In genomic region chr11:57562596-57562995, GRCh38 we compare ENCODE assay signal across 16 cellular contexts. TPM values are rescaled to one million over a fixed set of nuclear protein-coding genes. Genes with fewer than 3 reads are reported as not detected.
DNase-seq lines count a peak whose midpoint lies in the region; ATAC-seq, FAIRE-seq and TF ChIP-seq lines count a peak whose summit lies in the region.
"Had no signal": no experiment of that assay in that cellular context is flagged by ENCODE, and none has a peak within 500 bp of the region (broad histone marks: within the 10 kb centered on the region; RNA-seq: fewer than 3 reads in every experiment).

No MANE protein-coding gene starts in this region.

- no peak overlapping the region for H3K4me3 Mint-ChIP-seq in stimulated activated naive CD8-positive, alpha-beta T cell treated with anti-CD3 and anti-CD28 coated beads, Interleukin-15, Interleukin-2, amounts not matched to agents 100 ng/mL and 50 ng/mL, for 24 hours
- H3K4me3 Mint-ChIP-seq in stimulated activated naive CD8-positive, alpha-beta T cell treated with anti-CD3 and anti-CD28 coated beads, Interleukin-15, amount 100 ng/mL, for 72 hours: peak overlapping the region; percentile 12 to 39

- H2AK5ac ChIP-seq in H1 (ENCODE audit: low read depth, low read length): no peak overlapping the region

- no peak overlapping the region for H3K14ac ChIP-seq in H1 (ENCODE audit: insufficient read length)

- H2BK15ac ChIP-seq in H1 (ENCODE audit: low read length): no peak overlapping the region

- H3K36me3 ChIP-seq in OCI-LY7 (ENCODE audit: insufficient read depth, low read length) (peaks cover 16% of the 10 kb centered on the region), H1 (ENCODE audit: control insufficient read depth in 2 of 4, insufficient read depth in 4 of 4, low read length in 3 of 4) (peaks cover 2 to 11% (median 5%) of the 10 kb centered on the region in 4 experiments; a peak in 4 of 8 replicates), adrenal gland (replicated peaks in 1 of 2) (peaks cover 0 to 24% of the 10 kb centered on the region in 2 donors)

- ATAC-seq in stimulated activated naive CD8-positive, alpha-beta T cell treated with anti-CD3 and anti-CD28 coated beads, Interleukin-15, Interleukin-2, amounts not matched to agents 100 U/mL and 50 U/mL, for 24 hours: no peak
- ATAC-seq in stimulated activated naive CD8-positive, alpha-beta T cell treated with anti-CD3 and anti-CD28 coated beads, Interleukin-15, amount 100 ng/mL, for 72 hours: no peak
- ATAC-seq in HG03045 (IDR thresholded peaks at IDR 0.05; ENCODE audit: unreplicated experiment) (no peak), GM19328 (IDR thresholded peaks at IDR 0.05; ENCODE audit: unreplicated experiment) (no peak)

- peak overlapping the region; percentile 22; the same call in 1 of the 2 replicates for H2BK5ac ChIP-seq in H1 (ENCODE audit: low read depth, low read length)

- peaks cover 13% of the 10 kb centered on the region for H3K4me1 ChIP-seq in OCI-LY7 (ENCODE audit: insufficient read depth, low read length, poor library complexity, severe bottlenecking)
- H3K4me1 ChIP-seq in H1 (replicated peaks in 1 of 4; ENCODE audit: control insufficient read depth in 3 of 4, insufficient read depth in 4 of 4, low read length in 3 of 4): peaks cover 4 to 7% (median 4%) of the 10 kb centered on the region in 4 experiments; a peak in 6 of 7 replicates
- H3K4me1 ChIP-seq in adrenal gland (replicated peaks in 1 of 2): peaks cover 8 to 13% of the 10 kb centered on the region in 2 donors
- H3K4me1 ChIP-seq: HAP-1, parathyroid adenoma had no signal

- no peaks in the 10 kb centered on the region for H3K79me1 ChIP-seq in H1 (ENCODE audit: low read depth, low read length)

- DNase-seq in stimulated activated naive CD8-positive, alpha-beta T cell treated with anti-CD3 and anti-CD28 coated beads, Interleukin-15, Interleukin-2, amounts not matched to agents 100 U/mL and 50 U/mL, for 24 hours: no peak
- DNase-seq in OCI-LY7 (ENCODE audit: low spot score) (no peak), H1 (ENCODE audit: low read depth in 1 of 2, low spot score in 2 of 2) (no peak), adrenal gland (no peak)
- no peak for DNase-seq in stimulated activated naive CD8-positive, alpha-beta T cell treated with anti-CD3 and anti-CD28 coated beads, Interleukin-15, amount 100 ng/mL, for 72 hours
- DNase-seq: C1 segment of cervical spinal cord, cortex of kidney, NCI-H226, T-helper 9 cell had no signal

- TF ChIP-seq RAD21 in H1 (IDR thresholded peaks at IDR 0.05 in 1 of 2, conservative IDR thresholded peaks at IDR 0.05 in 1 of 2; ENCODE audit: low read depth in 2 of 2, low read length in 2 of 2): peak; percentile 73 to 79

- 0 out of 2 replicates have a peak overlapping the region, but pooled peaks have one; percentile 10 for H2BK12ac ChIP-seq in H1 (ENCODE audit: low read depth, low read length)

- TF ChIP-seq CTCF in OCI-LY7 (conservative IDR thresholded peaks at IDR 0.05; ENCODE audit: low read length) (peak; percentile 42), H1 (IDR thresholded peaks at IDR 0.05; ENCODE audit: control extremely low read depth in 1 of 3, insufficient read depth in 1 of 3, low read depth in 1 of 3, low read length in 3 of 3) (peak in 2 of 3 experiments; percentile 54 to 57; a peak in 3 of 4 replicates), adrenal gland (IDR thresholded peaks at IDR 0.05) (no peak)

- H3K27me3 ChIP-seq in H1 (replicated peaks in 1 of 4; ENCODE audit: control insufficient read depth in 3 of 4, extremely low read depth in 1 of 4, insufficient read depth in 3 of 4, low read length in 3 of 4) (no peaks in the 10 kb centered on the region), adrenal gland (no peaks in the 10 kb centered on the region)

- no peaks in the 10 kb centered on the region for H3K9me2 ChIP-seq in OCI-LY7 (ENCODE audit: insufficient read depth, low read length)

- H4K5ac ChIP-seq in H1 (ENCODE audit: insufficient read length, low read depth, low read length): no peak overlapping the region

- no peaks in the 10 kb centered on the region for H3K9me3 ChIP-seq in OCI-LY7 (ENCODE audit: low read length)
- no peaks in the 10 kb centered on the region for H3K9me3 ChIP-seq in H1 (ENCODE audit: insufficient read depth in 2 of 2, low read depth in 1 of 2, low read length in 1 of 2)
- H3K9me3 ChIP-seq in adrenal gland (replicated peaks in 1 of 3): no peaks in the 10 kb centered on the region
- H3K9me3 ChIP-seq: HAP-1, thoracic aorta had no signal

- no peak overlapping the region for H3K9ac ChIP-seq in H1 (replicated peaks in 1 of 4; ENCODE audit: extremely low read depth in 1 of 4, low read depth in 3 of 4, low read length in 3 of 4)
- H3K9ac ChIP-seq: parathyroid adenoma had no signal

- H3K4me3 ChIP-seq in OCI-LY7 (ENCODE audit: low read depth, low read length, poor library complexity, severe bottlenecking): no peak overlapping the region
- no peak overlapping the region for H3K4me3 ChIP-seq in H1 (ENCODE audit: extremely low read depth in 1 of 4, insufficient read depth in 2 of 4, low read depth in 3 of 4, low read length in 4 of 4)
- no peak overlapping the region for H3K4me3 ChIP-seq in adrenal gland
- H3K4me3 ChIP-seq: HAP-1, thoracic aorta had no signal

- no peak overlapping the region for H3K23ac ChIP-seq in H1 (ENCODE audit: insufficient read length)

- no peak overlapping the region for H3K56ac ChIP-seq in H1 (replicated peaks; ENCODE audit: insufficient read length, low read depth, low read length)

- no peak overlapping the region for H2BK120ac ChIP-seq in H1 (replicated peaks; ENCODE audit: low read depth, low read length)

- intact Hi-C loops in OCI-LY7 (cut with micrococcal nuclease; ENCODE audit: unreplicated experiment) (no loop called here), adrenal gland (cut with DNase I) (no loop called here)

- H3K27me3 Mint-ChIP-seq in stimulated activated naive CD8-positive, alpha-beta T cell treated with anti-CD3 and anti-CD28 coated beads, Interleukin-15, Interleukin-2, amounts not matched to agents 100 ng/mL and 50 ng/mL, for 24 hours: no peaks in the 10 kb centered on the region
- no peaks in the 10 kb centered on the region for H3K27me3 Mint-ChIP-seq in stimulated activated naive CD8-positive, alpha-beta T cell treated with anti-CD3 and anti-CD28 coated beads, Interleukin-15, amount 100 ng/mL, for 72 hours

- H3K79me2 ChIP-seq in OCI-LY7 (ENCODE audit: insufficient read depth, low read depth, low read length) (peaks cover 16% of the 10 kb centered on the region; the same call in 1 of the 2 replicates), H1 (ENCODE audit: control insufficient read depth in 1 of 2, insufficient read depth in 2 of 2, low read length in 2 of 2) (peaks cover 0 to 29% of the 10 kb centered on the region in 2 experiments; a peak in 2 of 4 replicates)
- H3K79me2 ChIP-seq: parathyroid adenoma had no signal

- no peak overlapping the region for H4K91ac ChIP-seq in H1 (replicated peaks; ENCODE audit: insufficient read length, low read length)

- peak overlapping the region; percentile 51; the same call in 1 of the 2 replicates for H3K18ac ChIP-seq in H1 (ENCODE audit: extremely low read depth, low read length)

- H3K27ac Mint-ChIP-seq in stimulated activated naive CD8-positive, alpha-beta T cell treated with anti-CD3 and anti-CD28 coated beads, Interleukin-15, Interleukin-2, amounts not matched to agents 100 ng/mL and 50 ng/mL, for 24 hours: peak overlapping the region; percentile 54
- H3K27ac Mint-ChIP-seq in stimulated activated naive CD8-positive, alpha-beta T cell treated with anti-CD3 and anti-CD28 coated beads, Interleukin-15, amount 100 ng/mL, for 72 hours: peak overlapping the region; percentile 81 to 96

- H3K4me1 Mint-ChIP-seq in stimulated activated naive CD8-positive, alpha-beta T cell treated with anti-CD3 and anti-CD28 coated beads, Interleukin-15, Interleukin-2, amounts not matched to agents 100 ng/mL and 50 ng/mL, for 24 hours (ENCODE audit: low read depth): peaks cover 54% of the 10 kb centered on the region
- H3K4me1 Mint-ChIP-seq in stimulated activated naive CD8-positive, alpha-beta T cell treated with anti-CD3 and anti-CD28 coated beads, Interleukin-15, amount 100 ng/mL, for 72 hours: peaks cover 57% of the 10 kb centered on the region

- peak; percentile 65 for FAIRE-seq in H1 (lab: Jason Lieb, UNC)

- POLR2A ChIA-PET in OCI-LY7 (lab: Charles Lee) (no interaction called here), H1 (lab: Charles Lee; ENCODE audit: partially characterized antibody) (interaction anchor here (0.7 to 7.1 kb wide), 5 partner anchors 15 to 89 kb away, joined by 3 to 95 read pairs (median 4); partner anchors contain the start of gene YPEL4)

- BruUV-seq in OCI-LY7 (replicated peaks; lab: Mats Ljungman, UMichigan): no TSS peak

- H4K20me1 ChIP-seq in OCI-LY7 (ENCODE audit: insufficient read depth, low read length): no peaks in the 10 kb centered on the region
- H4K20me1 ChIP-seq in H1 (replicated peaks in 1 of 2; ENCODE audit: control insufficient read depth in 1 of 2, insufficient read depth in 2 of 2, low read length in 2 of 2): peaks cover 0 to 3% of the 10 kb centered on the region in 2 experiments

- no peak for TF ChIP-seq EP300 in H1 (IDR thresholded peaks at IDR 0.05; ENCODE audit: borderline replicate concordance in 1 of 2, low read depth in 2 of 2, low read length in 2 of 2)

- H3K27ac ChIP-seq in OCI-LY7 (ENCODE audit: low read depth, low read length, poor library complexity, severe bottlenecking) (no peak overlapping the region), H1 (ENCODE audit: low read depth, low read length) (no peak overlapping the region), adrenal gland (peak overlapping the region in 1 of 5 donors; percentile 11)
- H3K27ac ChIP-seq: parathyroid adenoma, thoracic aorta had no signal

- no peak overlapping the region for H3K4me2 ChIP-seq in OCI-LY7 (ENCODE audit: low read length)
- H3K4me2 ChIP-seq in H1 (ENCODE audit: insufficient read depth in 1 of 2, low read depth in 2 of 2, low read length in 2 of 2): no peak overlapping the region

- H4K8ac ChIP-seq in H1 (ENCODE audit: extremely low read depth, insufficient read depth, low read length): no peak overlapping the region

- peaks cover 6% of the 10 kb centered on the region; the same call in 1 of the 2 replicates for H3K23me2 ChIP-seq in H1 (ENCODE audit: low read depth, low read length)

- peaks cover 45% of the 10 kb centered on the region for H3K36me3 Mint-ChIP-seq in stimulated activated naive CD8-positive, alpha-beta T cell treated with anti-CD3 and anti-CD28 coated beads, Interleukin-15, Interleukin-2, amounts not matched to agents 100 ng/mL and 50 ng/mL, for 24 hours (ENCODE audit: low read depth)

- no peaks in the 10 kb centered on the region for H3K9me3 Mint-ChIP-seq in stimulated activated naive CD8-positive, alpha-beta T cell treated with anti-CD3 and anti-CD28 coated beads, Interleukin-15, Interleukin-2, amounts not matched to agents 100 ng/mL and 50 ng/mL, for 24 hours
- H3K9me3 Mint-ChIP-seq in stimulated activated naive CD8-positive, alpha-beta T cell treated with anti-CD3 and anti-CD28 coated beads, Interleukin-15, amount 100 ng/mL, for 72 hours: no peaks in the 10 kb centered on the region

- 85% methylated on average over 4 of the region's 4 CpGs; no CpG with 5 or more reads in 1 of the 2 experiments for WGBS in H1 (ENCODE audit: extremely low coverage in 1 of 2, insufficient coverage in 1 of 2, insufficient read length in 1 of 2, insufficient replicate concordance in 2 of 2, low coverage in 1 of 2, low lambda C conversion rate in 2 of 2, missing lambda C conversion rate in 1 of 2), 2 experiments
- 68 to 92% (median 76%) methylated on average over 4 of the region's 4 CpGs for WGBS in adrenal gland, 4 donors

- CTCF ChIA-PET in OCI-LY7 (lab: Charles Lee; ENCODE audit: unreplicated experiment) (no interaction called here), H1 (lab: Charles Lee; ENCODE audit: partially characterized antibody) (interaction anchor here (0.6 to 4.9 kb wide), 25 partner anchors 9 to 227 kb away, joined by 3 to 41 read pairs (median 4); partner anchors contain the start of genes SSRP1 and TIMM10)

- TF ChIP-seq POLR2A in H1 (IDR thresholded peaks at IDR 0.05; ENCODE audit: control extremely low read depth in 1 of 2, low read depth in 2 of 2, low read length in 2 of 2): no peak
- TF ChIP-seq POLR2A in adrenal gland (IDR thresholded peaks at IDR 0.05): no peak

- no peak overlapping the region for H2BK20ac ChIP-seq in H1 (ENCODE audit: low read length)

- no peak overlapping the region for H3K4ac ChIP-seq in H1 (replicated peaks; ENCODE audit: insufficient read length, low read depth, low read length)

- H2AFZ ChIP-seq in OCI-LY7 (ENCODE audit: low read length): no peak overlapping the region
- no peak overlapping the region for H2AFZ ChIP-seq in H1 (ENCODE audit: low read length)
- H2AFZ ChIP-seq: parathyroid adenoma had no signal

RNA-seq across cellular contexts. Expression of gene UBE2L6, which starts 4.9 kb away (rescaled TPM):
- 64.7 and 68.9 TPM in 2 replicates for total RNA-seq in OCI-LY7 (2014; rRNA removed; shearing (Covaris generic))
- total RNA-seq in OCI-LY7 (2022) (51.7 and 56.1 TPM in 2 replicates), adrenal gland (100 to 1,000 TPM in 2 of 8 donors, 10 to 100 TPM in 6; 38.7 to 108 (median 83.0) TPM)
- total RNA-seq in H1 (2021; fragmentation: NEBNext Ultra II Directional; extraction: Animal tissue kit (Norgen Biotek cat#: 25700)): 67.8 and 68.1 TPM in 2 replicates
- polyA plus RNA-seq in H1 (2011; rRNA removed) (89.2 and 94.8 TPM in 2 replicates), adrenal gland (10 to 100 TPM; 38.0 to 89.4 (median 38.2) TPM)
- polyA plus RNA-seq in H1 (2011; cell fraction: cytosol; rRNA removed): 92.7 TPM
- 76.4 TPM for polyA plus RNA-seq in H1 (2011; cell fraction: nucleus; rRNA removed)
- polyA plus RNA-seq in H1 (2012, experiment 1 of 2): 85.5 to 104 TPM (median 94.8 TPM) in 4 replicates
- 94.0 TPM for polyA plus RNA-seq in H1 (2012, experiment 2 of 2)
- polyA plus RNA-seq in H1 (2013, experiment 1 of 2): 54.7 TPM
- polyA plus RNA-seq in H1 (2013, experiment 2 of 2): 57.9 TPM
- 95.5 and 96.0 TPM in 2 replicates for polyA minus RNA-seq in H1 (2011; rRNA and poly(A)+ RNA removed)
- 37.5 TPM for polyA minus RNA-seq in H1 (2011; cell fraction: cytosol; rRNA and poly(A)+ RNA removed)
- 32.1 TPM for polyA minus RNA-seq in H1 (2011; cell fraction: nucleus; rRNA and poly(A)+ RNA removed)

RNA-seq across cellular contexts. Expression of gene SMTNL1, which starts 25.2 kb away (rescaled TPM):
- total RNA-seq in OCI-LY7 (2014; rRNA removed; shearing (Covaris generic)): not detected in 2 replicates
- not detected in 2 replicates for total RNA-seq in OCI-LY7 (2022)
- total RNA-seq in H1 (2021; fragmentation: NEBNext Ultra II Directional; extraction: Animal tissue kit (Norgen Biotek cat#: 25700)): not detected in 2 replicates
- polyA plus RNA-seq in H1 (2011; rRNA removed): 0.13 and 0.18 TPM in 2 replicates
- polyA plus RNA-seq in H1 (2011; cell fraction: cytosol; rRNA removed): 0.22 TPM
- 0.23 TPM for polyA plus RNA-seq in H1 (2011; cell fraction: nucleus; rRNA removed)
- polyA plus RNA-seq in H1 (2012, experiment 1 of 2): 0.31 to 0.55 TPM (median 0.44 TPM) in 4 replicates
- polyA plus RNA-seq in H1 (2012, experiment 2 of 2): 0.26 TPM
- polyA plus RNA-seq in H1 (2013, experiment 1 of 2): 0.24 TPM
- polyA plus RNA-seq in H1 (2013, experiment 2 of 2): 0.11 TPM
- not detected in 2 replicates for polyA minus RNA-seq in H1 (2011; rRNA and poly(A)+ RNA removed)
- not detected for polyA minus RNA-seq in H1 (2011; cell fraction: cytosol; rRNA and poly(A)+ RNA removed)
- not detected for polyA minus RNA-seq in H1 (2011; cell fraction: nucleus; rRNA and poly(A)+ RNA removed)
- under 1 TPM in 1 of 8 donors, not detected in 7; 0.30 TPM for total RNA-seq in adrenal gland
- not detected for polyA plus RNA-seq in adrenal gland
- total RNA-seq: mesenteric fat pad, thoracic aorta had no signal

RNA-seq across cellular contexts. Expression of gene TIMM10, which starts 32.0 kb away (rescaled TPM):
- 163 and 195 TPM in 2 replicates for total RNA-seq in OCI-LY7 (2014; rRNA removed; shearing (Covaris generic))
- total RNA-seq in OCI-LY7 (2022) (204 and 258 TPM in 2 replicates), adrenal gland (10 to 100 TPM; 35.6 to 89.0 (median 53.7) TPM)
- total RNA-seq in H1 (2021; fragmentation: NEBNext Ultra II Directional; extraction: Animal tissue kit (Norgen Biotek cat#: 25700)): 109 and 117 TPM in 2 replicates
- polyA plus RNA-seq in H1 (2011; rRNA removed) (208 and 227 TPM in 2 replicates), adrenal gland (10 to 100 TPM; 23.9 to 72.5 (median 48.8) TPM)
- 230 TPM for polyA plus RNA-seq in H1 (2011; cell fraction: cytosol; rRNA removed)
- polyA plus RNA-seq in H1 (2011; cell fraction: nucleus; rRNA removed): 119 TPM
- polyA plus RNA-seq in H1 (2012, experiment 1 of 2): 158 to 185 TPM (median 175 TPM) in 4 replicates
- polyA plus RNA-seq in H1 (2012, experiment 2 of 2): 187 TPM
- 152 TPM for polyA plus RNA-seq in H1 (2013, experiment 1 of 2)
- polyA plus RNA-seq in H1 (2013, experiment 2 of 2): 158 TPM
- 71.3 and 73.7 TPM in 2 replicates for polyA minus RNA-seq in H1 (2011; rRNA and poly(A)+ RNA removed)
- 25.8 TPM for polyA minus RNA-seq in H1 (2011; cell fraction: cytosol; rRNA and poly(A)+ RNA removed)
- polyA minus RNA-seq in H1 (2011; cell fraction: nucleus; rRNA and poly(A)+ RNA removed): 40.7 TPM

RNA-seq across cellular contexts. Expression of gene SERPING1, which starts 34.9 kb away (rescaled TPM):
- total RNA-seq in OCI-LY7 (2014; rRNA removed; shearing (Covaris generic)): not detected in 2 replicates
- not detected in 2 replicates for total RNA-seq in OCI-LY7 (2022)
- 50.9 and 57.3 TPM in 2 replicates for total RNA-seq in H1 (2021; fragmentation: NEBNext Ultra II Directional; extraction: Animal tissue kit (Norgen Biotek cat#: 25700))
- polyA plus RNA-seq in H1 (2011; rRNA removed): 54.8 and 78.8 TPM in 2 replicates
- 37.7 TPM for polyA plus RNA-seq in H1 (2011; cell fraction: cytosol; rRNA removed)
- 62.1 TPM for polyA plus RNA-seq in H1 (2011; cell fraction: nucleus; rRNA removed)
- 56.7 to 76.6 TPM (median 65.9 TPM) in 4 replicates for polyA plus RNA-seq in H1 (2012, experiment 1 of 2)
- polyA plus RNA-seq in H1 (2012, experiment 2 of 2): 69.6 TPM
- polyA plus RNA-seq in H1 (2013, experiment 1 of 2): 117 TPM
- 123 TPM for polyA plus RNA-seq in H1 (2013, experiment 2 of 2)
- polyA minus RNA-seq in H1 (2011; rRNA and poly(A)+ RNA removed): 37.0 and 41.9 TPM in 2 replicates
- 29.6 TPM for polyA minus RNA-seq in H1 (2011; cell fraction: cytosol; rRNA and poly(A)+ RNA removed)
- 18.7 TPM for polyA minus RNA-seq in H1 (2011; cell fraction: nucleus; rRNA and poly(A)+ RNA removed)
- 100 to 1,000 TPM in 7 of 8 donors, 10 to 100 TPM in 1; 96.9 to 423 (median 154) TPM for total RNA-seq in adrenal gland
- 100 to 1,000 TPM; 157 to 353 (median 220) TPM for polyA plus RNA-seq in adrenal gland

RNA-seq across cellular contexts. Expression of gene SLC43A1, which starts 47.1 kb away (rescaled TPM):
- total RNA-seq in OCI-LY7 (2014; rRNA removed; shearing (Covaris generic)): 47.1 and 61.1 TPM in 2 replicates
- total RNA-seq in OCI-LY7 (2022): 78.6 and 87.0 TPM in 2 replicates
- total RNA-seq in H1 (2021; fragmentation: NEBNext Ultra II Directional; extraction: Animal tissue kit (Norgen Biotek cat#: 25700)): 30.1 and 34.5 TPM in 2 replicates
- polyA plus RNA-seq in H1 (2011; rRNA removed): 58.0 and 79.5 TPM in 2 replicates
- polyA plus RNA-seq in H1 (2011; cell fraction: cytosol; rRNA removed): 51.3 TPM
- 92.4 TPM for polyA plus RNA-seq in H1 (2011; cell fraction: nucleus; rRNA removed)
- polyA plus RNA-seq in H1 (2012, experiment 1 of 2): 27.7 to 39.6 TPM (median 34.4 TPM) in 4 replicates
- 34.6 TPM for polyA plus RNA-seq in H1 (2012, experiment 2 of 2)
- polyA plus RNA-seq in H1 (2013, experiment 1 of 2): 25.5 TPM
- 27.2 TPM for polyA plus RNA-seq in H1 (2013, experiment 2 of 2)
- polyA minus RNA-seq in H1 (2011; rRNA and poly(A)+ RNA removed): 54.4 and 66.2 TPM in 2 replicates
- polyA minus RNA-seq in H1 (2011; cell fraction: cytosol; rRNA and poly(A)+ RNA removed): 27.5 TPM
- polyA minus RNA-seq in H1 (2011; cell fraction: nucleus; rRNA and poly(A)+ RNA removed): 36.7 TPM
- 10 to 100 TPM in 7 of 8 donors, 1 to 10 TPM in 1; 6.8 to 32.3 (median 26.4) TPM for total RNA-seq in adrenal gland
- polyA plus RNA-seq in adrenal gland: 10 to 100 TPM in 2 of 3 donors, 1 to 10 TPM in 1; 3.8 to 24.8 (median 14.8) TPM

Comparison
In these comparisons a context has a peak if more than half of its experiments do, and no peak if none do; other contexts are left out.
1. CTCF ChIP-seq: peak in OCI-LY7 (single experiment) and H1 (2 of 3); none in adrenal gland (0 of 6).